In the genomic region with DNA sequence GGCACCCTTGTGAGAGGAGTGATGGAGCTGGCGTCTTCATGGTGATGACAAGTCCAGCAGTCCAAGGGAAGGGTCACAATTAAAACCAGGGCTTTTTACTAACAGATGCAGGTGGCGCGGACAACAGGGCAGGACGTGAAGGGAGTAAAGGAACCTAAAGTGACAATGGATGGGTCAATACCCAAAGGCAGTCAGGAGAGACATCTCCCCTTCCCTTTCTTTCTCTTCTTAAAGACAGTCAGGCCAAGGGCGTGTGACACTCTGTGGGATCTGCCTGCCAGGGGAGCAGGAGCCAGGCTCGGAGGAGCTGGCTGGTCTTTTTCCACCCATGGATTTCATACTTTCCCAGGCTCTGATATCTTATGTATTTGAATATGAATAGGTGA, we compare ENCODE assay signal across 12 cellular contexts.
A peak's percentile ranks its signal among the peaks of the same experiment; 100 is the strongest.
DNase-seq lines count a peak whose midpoint lies in the region; ATAC-seq and TF ChIP-seq lines count a peak whose summit lies in the region.
"Had no signal": no experiment of that assay in that cellular context is flagged by ENCODE, and none has a peak within 500 bp of the region (broad histone marks: within the 10 kb centered on the region; RNA-seq: fewer than 3 reads in every experiment).

No MANE protein-coding gene starts in this region.

- no peaks in the 10 kb centered on the region for H3K79me2 ChIP-seq in OCI-LY1 (ENCODE audit: insufficient read depth, low read length)

- peaks cover 72% of the 10 kb centered on the region for H3K27me3 Mint-ChIP-seq in T-helper 2 cell treated with Interferon-gamma antibody and Interleukin-4, amounts not matched to agents 5 μg/mL and 100 μg/mL, for 36 hours (ENCODE audit: low read depth)
- H3K27me3 Mint-ChIP-seq in endothelial cell (ENCODE audit: unreplicated experiment), result peaks cover 13% of the 10 kb centered on the region

- H3K36me3 ChIP-seq in OCI-LY1 (ENCODE audit: insufficient read depth, low read length) (no peaks in the 10 kb centered on the region), psoas muscle (ENCODE audit: insufficient read depth in 1 of 2, low read depth in 1 of 2) (no peaks in the 10 kb centered on the region)
- H3K36me3 ChIP-seq: adrenal gland had no signal

- no peaks in the 10 kb centered on the region for H3K9me3 Mint-ChIP-seq in T-helper 2 cell treated with Interferon-gamma antibody and Interleukin-4, amounts not matched to agents 5 μg/mL and 100 μg/mL, for 36 hours
- H3K9me3 Mint-ChIP-seq in endothelial cell (ENCODE audit: unreplicated experiment), result no peaks in the 10 kb centered on the region

- WGBS in psoas muscle, 3 donors, result 72 to 81% (median 80%) methylated on average over 6 of the region's 6 CpGs

- H3K4me3 ChIP-seq in OCI-LY1 (ENCODE audit: low read depth, low read length, poor library complexity, severe bottlenecking) (no peak overlapping the region), psoas muscle (peak overlapping the region; percentile 75)
- H3K4me3 ChIP-seq: adrenal gland had no signal

- no peaks in the 10 kb centered on the region for H4K20me1 ChIP-seq in OCI-LY1 (ENCODE audit: insufficient read depth, low read length)

- no peak overlapping the region for H3K27ac Mint-ChIP-seq in T-helper 2 cell treated with Interferon-gamma antibody and Interleukin-4, amounts not matched to agents 5 μg/mL and 100 μg/mL, for 36 hours
- no peak overlapping the region for H3K27ac Mint-ChIP-seq in endothelial cell (ENCODE audit: unreplicated experiment)

- DNase-seq in T-helper 2 cell treated with Interferon-gamma antibody and Interleukin-4, amounts not matched to agents 5 μg/mL and 100 μg/mL, for 36 hours (ENCODE audit: low spot score), result no peak
- no peak for DNase-seq in T-helper 2 cell
- DNase-seq in endothelial cell (ENCODE audit: low spot score), result no peak
- DNase-seq in psoas muscle, result no peak
- DNase-seq in SKM-1 (lab: John Stamatoyannopoulos, UW; ENCODE audit: unreplicated experiment), result no peak
- DNase-seq in DMS114 treated with DMSO at 0.1 percent for 48 hours (lab: John Stamatoyannopoulos, UW; ENCODE audit: unreplicated experiment), result no peak
- no peak for DNase-seq in NCI-H226
- DNase-seq: activated CD4-positive, alpha-beta T cell treated with anti-CD3 and anti-CD28 coated beads for 4 hours; adrenal gland; stimulated activated CD4-positive, alpha-beta T cell treated with anti-CD3 and anti-CD28 coated beads, Interleukin-12 subunit alpha, Interleukin-12 subunit beta, amount 100 ng/mL, for 4 hours; stimulated activated CD8-positive, alpha-beta memory T cell treated with anti-CD3 and anti-CD28 coated beads, Interleukin-4, amount 100 ng/mL, for 48 hours had no signal

- peaks cover 37% of the 10 kb centered on the region for H3K4me1 ChIP-seq in OCI-LY1 (ENCODE audit: insufficient read depth, low read length, severe bottlenecking)
- H3K4me1 ChIP-seq in psoas muscle, result peaks cover 9% of the 10 kb centered on the region

- TF ChIP-seq CTCF in OCI-LY1 (IDR thresholded peaks at IDR 0.05; ENCODE audit: low read length), result no peak
- no peak for TF ChIP-seq CTCF in endothelial cell (IDR thresholded peaks at IDR 0.05; ENCODE audit: unreplicated experiment)
- no peak for TF ChIP-seq CTCF in psoas muscle (IDR thresholded peaks at IDR 0.05)

- no peaks in the 10 kb centered on the region for H3K9me2 ChIP-seq in OCI-LY1 (ENCODE audit: low read depth, low read length)

- intact Hi-C loops in psoas muscle (cut with DNase I), result no loop called here

- H2AFZ ChIP-seq in OCI-LY1 (ENCODE audit: low read length), result no peak overlapping the region

- H3K9ac ChIP-seq in OCI-LY1 (ENCODE audit: low read length), result no peak overlapping the region

- peaks cover 2% of the 10 kb centered on the region for H3K36me3 Mint-ChIP-seq in T-helper 2 cell treated with Interferon-gamma antibody and Interleukin-4, amounts not matched to agents 5 μg/mL and 100 μg/mL, for 36 hours (ENCODE audit: low read depth)
- H3K36me3 Mint-ChIP-seq in endothelial cell (ENCODE audit: low read depth, unreplicated experiment), result peaks cover 3% of the 10 kb centered on the region

- H3K4me2 ChIP-seq in OCI-LY1 (ENCODE audit: low read length), result peak overlapping the region; percentile 62; the same call in 1 of the 2 replicates

- H3K27me3 ChIP-seq in OCI-LY1 (ENCODE audit: insufficient read depth, low read length) (peaks cover 29% of the 10 kb centered on the region), psoas muscle (ENCODE audit: insufficient read depth in 3 of 3, low read length in 2 of 3) (peaks cover 0 to 70% (median 33%) of the 10 kb centered on the region in 3 donors)

- peaks cover 33% of the 10 kb centered on the region for H3K4me1 Mint-ChIP-seq in T-helper 2 cell treated with Interferon-gamma antibody and Interleukin-4, amounts not matched to agents 5 μg/mL and 100 μg/mL, for 36 hours (ENCODE audit: low read depth)
- peaks cover 8% of the 10 kb centered on the region for H3K4me1 Mint-ChIP-seq in endothelial cell (ENCODE audit: unreplicated experiment)

- H3K27ac ChIP-seq in OCI-LY1 (ENCODE audit: low read depth, low read length, poor library complexity, severe bottlenecking) (no peak overlapping the region), psoas muscle (no peak overlapping the region)
- H3K27ac ChIP-seq: adrenal gland had no signal

- H3K9me3 ChIP-seq in OCI-LY1 (ENCODE audit: low read length) (no peaks in the 10 kb centered on the region), psoas muscle (no peaks in the 10 kb centered on the region)
- H3K9me3 ChIP-seq: adrenal gland had no signal

- no peak for ATAC-seq in psoas muscle

- no peaks in the 10 kb centered on the region for H3F3A ChIP-seq in OCI-LY1 (ENCODE audit: insufficient read depth, low read length)

- peak overlapping the region; percentile 85 for H3K4me3 Mint-ChIP-seq in T-helper 2 cell treated with Interferon-gamma antibody and Interleukin-4, amounts not matched to agents 5 μg/mL and 100 μg/mL, for 36 hours
- H3K4me3 Mint-ChIP-seq in endothelial cell (ENCODE audit: unreplicated experiment), result peak overlapping the region; percentile 51
